ENCODE assay signal across 31 cellular contexts in the genomic region with DNA sequence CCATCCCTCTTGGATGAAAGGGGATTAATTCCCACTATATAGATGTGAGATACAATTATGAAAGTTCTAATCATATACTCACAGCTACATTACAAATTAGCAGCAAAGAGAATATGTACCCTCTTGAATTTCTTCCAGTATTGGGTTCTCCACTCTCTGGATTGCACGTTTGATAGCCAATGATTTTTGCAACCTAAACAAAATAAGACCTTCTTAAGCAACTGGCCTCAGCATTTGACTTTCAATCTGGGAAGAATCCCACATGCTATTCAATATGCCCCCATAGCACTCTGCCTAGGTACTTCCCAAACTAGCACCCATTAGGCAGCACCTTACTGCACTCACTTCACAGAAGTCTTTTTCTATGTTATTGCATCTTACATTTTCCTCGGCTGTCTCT.
"Had no signal": no experiment of that assay in that cellular context is flagged by ENCODE, and none has a peak within 500 bp of the region (broad histone marks: within the 10 kb centered on the region; RNA-seq: fewer than 3 reads in every experiment).

No MANE protein-coding gene starts in this region.

- H3K27ac Mint-ChIP-seq: activated B cell treated with CpG ODN at 0.5 μM for 24 hours; activated CD4-positive, alpha-beta memory T cell treated with anti-CD3 and anti-CD28 coated beads, Interleukin-2, amount 10 ng/mL, durations not matched to agents 7 days and 5 days; activated naive CD4-positive, alpha-beta T cell treated with anti-CD3 and anti-CD28 coated beads, Interleukin-2, amount 10 ng/mL, durations not matched to agents 7 days and 5 days; activated naive CD4-positive, alpha-beta T cell treated with anti-CD3 and anti-CD28 coated beads, Interleukin-2, amount 50 U/mL, for 72 hours; activated naive CD8-positive, alpha-beta T cell treated with anti-CD3 and anti-CD28 coated beads, Interleukin-2, amount 10 ng/mL, durations not matched to agents 7 days and 5 days; activated T-cell treated with anti-CD3 and anti-CD28 coated beads, Interleukin-2, amount 50 U/mL, for 24 hours; activated T-cell treated with anti-CD3 and anti-CD28 coated beads, Interleukin-2, amount 50 U/mL, for 72 hours; effector memory CD8-positive, alpha-beta T cell; T-helper 17 cell; T-helper 2 cell treated with Interferon-gamma antibody and Interleukin-4, amounts not matched to agents 5 μg/mL and 100 μg/mL, for 36 hours had no signal

- H3K36me3 Mint-ChIP-seq: brain had no signal

- FAIRE-seq: colon had no signal

- H3K36me3 ChIP-seq: ascending aorta, breast epithelium, esophagus squamous epithelium, gastroesophageal sphincter, WERI-Rb-1 had no signal

- ATAC-seq: activated CD4-positive, CD25-positive, alpha-beta regulatory T cell treated with anti-CD3 and anti-CD28 coated beads, Interleukin-2, amount 50 U/mL, for 24 hours; activated naive CD4-positive, alpha-beta T cell treated with anti-CD3 and anti-CD28 coated beads, Interleukin-2, amount 50 U/mL, for 72 hours; activated T-cell treated with anti-CD3 and anti-CD28 coated beads, Interleukin-2, amount 50 U/mL, for 72 hours; effector memory CD8-positive, alpha-beta T cell; gastroesophageal sphincter; T-helper 17 cell had no signal

- H3K27me3 Mint-ChIP-seq: activated B cell treated with CpG ODN at 0.5 μM for 24 hours; activated naive CD4-positive, alpha-beta T cell treated with anti-CD3 and anti-CD28 coated beads, Interleukin-2, amount 10 ng/mL, durations not matched to agents 7 days and 5 days; activated naive CD8-positive, alpha-beta T cell treated with anti-CD3 and anti-CD28 coated beads, Interleukin-2, amount 10 ng/mL, durations not matched to agents 7 days and 5 days; activated T-cell treated with anti-CD3 and anti-CD28 coated beads, Interleukin-2, amount 50 U/mL, for 24 hours had no signal

- DNase-seq: activated B cell treated with CpG ODN at 0.5 μM for 24 hours; activated CD4-positive, alpha-beta memory T cell treated with anti-CD3 and anti-CD28 coated beads, Interleukin-2, amount 10 ng/mL, durations not matched to agents 7 days and 5 days; activated CD4-positive, alpha-beta T cell treated with anti-CD3 and anti-CD28 coated beads for 48 hours; activated CD4-positive, alpha-beta T cell treated with anti-CD3 and anti-CD28 coated beads, Interleukin-2, amount 50 U/mL, for 4 hours; activated CD8-positive, alpha-beta memory T cell treated with anti-CD3 and anti-CD28 coated beads, Interleukin-2, amount 50 U/mL, for 48 hours; activated gamma-delta T cell; activated naive CD4-positive, alpha-beta T cell; activated naive CD4-positive, alpha-beta T cell treated with anti-CD3 and anti-CD28 coated beads, Interleukin-2, amount 10 ng/mL, durations not matched to agents 7 days and 5 days; activated naive CD8-positive, alpha-beta T cell treated with anti-CD3 and anti-CD28 coated beads, Interleukin-2, amount 10 ng/mL, durations not matched to agents 7 days and 5 days; activated T-cell treated with anti-CD3 and anti-CD28 coated beads for 4 hours; activated T-cell treated with anti-CD3 and anti-CD28 coated beads, Interleukin-2, amount 50 U/mL, for 24 hours; activated T-cell treated with anti-CD3 and anti-CD28 coated beads, Interleukin-2, amount 50 U/mL, for 72 hours; cortex of kidney; dermis blood vessel endothelial cell; effector CD4-positive, alpha-beta T cell; effector memory CD8-positive, alpha-beta T cell; erythroblast; esophagus squamous epithelium; foreskin melanocyte; T-helper 1 cell; T-helper 17 cell; T1000; WERI-Rb-1 had no signal

- H3K4me3 Mint-ChIP-seq: activated B cell treated with CpG ODN at 0.5 μM for 24 hours; activated CD4-positive, alpha-beta memory T cell treated with anti-CD3 and anti-CD28 coated beads, Interleukin-2, amount 10 ng/mL, durations not matched to agents 7 days and 5 days; activated naive CD4-positive, alpha-beta T cell treated with anti-CD3 and anti-CD28 coated beads, Interleukin-2, amount 10 ng/mL, durations not matched to agents 7 days and 5 days; activated naive CD8-positive, alpha-beta T cell treated with anti-CD3 and anti-CD28 coated beads, Interleukin-2, amount 10 ng/mL, durations not matched to agents 7 days and 5 days; activated T-cell treated with anti-CD3 and anti-CD28 coated beads, Interleukin-2, amount 50 U/mL, for 24 hours; activated T-cell treated with anti-CD3 and anti-CD28 coated beads, Interleukin-2, amount 50 U/mL, for 72 hours; brain; effector memory CD8-positive, alpha-beta T cell; T-helper 17 cell; T-helper 2 cell treated with Interferon-gamma antibody and Interleukin-4, amounts not matched to agents 5 μg/mL and 100 μg/mL, for 36 hours had no signal

- H3K27me3 ChIP-seq: ascending aorta, breast epithelium, esophagus squamous epithelium, gastroesophageal sphincter had no signal

- H3K9me3 Mint-ChIP-seq: activated naive CD4-positive, alpha-beta T cell treated with anti-CD3 and anti-CD28 coated beads, Interleukin-2, amount 10 ng/mL, durations not matched to agents 7 days and 5 days; activated T-cell treated with anti-CD3 and anti-CD28 coated beads, Interleukin-2, amount 50 U/mL, for 24 hours; effector memory CD8-positive, alpha-beta T cell had no signal

- H3K9me3 ChIP-seq: ascending aorta, breast epithelium, esophagus squamous epithelium, gastroesophageal sphincter had no signal

- H3K4me3 ChIP-seq: ascending aorta, breast epithelium, esophagus squamous epithelium, gastroesophageal sphincter had no signal

- H3K27ac ChIP-seq: esophagus squamous epithelium, gastroesophageal sphincter, WERI-Rb-1 had no signal
